In the genomic region with DNA sequence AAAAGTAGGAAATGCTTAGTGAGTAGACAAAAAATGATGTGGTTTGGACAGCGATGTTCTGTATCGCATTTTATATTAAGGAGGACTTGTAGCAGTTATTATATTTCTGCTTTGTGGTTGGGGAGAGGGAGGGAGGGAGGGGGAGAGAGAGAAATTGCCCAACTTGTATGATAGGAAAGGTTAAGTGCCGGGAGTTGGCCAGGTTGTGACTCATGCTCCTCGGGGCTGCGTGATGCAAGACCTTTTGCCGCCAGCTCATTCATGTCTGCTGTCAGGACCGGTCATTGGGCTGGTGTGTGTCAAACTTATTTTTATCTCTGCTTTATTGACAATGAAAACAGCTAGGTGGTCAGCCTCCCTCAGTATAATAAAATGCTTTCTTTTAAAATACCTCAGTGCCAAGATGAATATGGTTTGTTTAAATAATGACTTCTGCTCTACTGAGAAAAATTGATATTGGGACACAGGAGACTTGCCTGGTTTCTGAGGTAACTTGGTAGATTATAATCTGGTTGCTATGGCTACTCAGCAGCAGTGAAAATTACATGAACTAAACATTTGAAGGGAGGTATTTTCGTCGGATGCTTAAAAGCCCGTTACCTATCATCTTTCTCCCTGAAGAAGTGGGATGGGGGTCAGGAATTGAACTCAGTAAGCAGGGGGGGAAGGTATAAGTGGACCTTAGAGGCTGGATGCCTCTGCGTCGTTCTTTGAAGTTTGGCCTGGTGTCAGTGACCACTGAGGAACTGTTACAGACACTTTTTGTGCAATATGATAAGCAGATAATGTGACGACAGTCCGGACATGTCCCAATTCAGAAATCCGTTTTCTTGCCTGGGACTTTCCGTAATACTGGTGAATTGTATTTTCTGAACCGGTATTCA, we compare ENCODE assay signal across 8 cellular contexts.
A peak's percentile ranks its signal among the peaks of the same experiment; 100 is the strongest.
DNase-seq lines count a peak whose midpoint lies in the region; ATAC-seq, FAIRE-seq and TF ChIP-seq lines count a peak whose summit lies in the region.

No MANE protein-coding gene starts in this region.

- no peak for TF ChIP-seq POLR2A in gastroesophageal sphincter (IDR thresholded peaks at IDR 0.05)

- peaks cover 95% of the 10 kb centered on the region for H3K79me2 ChIP-seq in GM23248 (ENCODE audit: insufficient read depth)

- H3K4me3 ChIP-seq in GM23248 (no peak overlapping the region), gastroesophageal sphincter (no peak overlapping the region)

- H3K27ac ChIP-seq in GM23248, result peak overlapping the region; percentile 97
- peak overlapping the region; percentile 32 to 81 (median 78) for H3K27ac ChIP-seq in gastroesophageal sphincter

- H3K4me1 ChIP-seq in GM23248 (ENCODE audit: insufficient read depth) (peaks cover 70% of the 10 kb centered on the region), gastroesophageal sphincter (peaks cover 23 to 77% (median 25%) of the 10 kb centered on the region in 3 donors)

- peaks cover 75% of the 10 kb centered on the region for H3F3A ChIP-seq in GM23248 (ENCODE audit: insufficient read depth)

- 0 out of 2 replicates have a peak, but pooled peaks cover 4% of the 10 kb centered on the region for H4K20me1 ChIP-seq in GM23248 (ENCODE audit: insufficient read depth)

- peak overlapping the region; percentile 80 for H3K9ac ChIP-seq in GM23248

- no peak for TF ChIP-seq EP300 in gastroesophageal sphincter (IDR thresholded peaks at IDR 0.05)

- WGBS in GM23248 (ENCODE audit: low coverage in 1 of 2, low lambda C conversion rate in 2 of 2, missing lambda C conversion rate in 2 of 2), 2 experiments, result 24% methylated on average over 17 of the region's 17 CpGs
- WGBS in gastroesophageal sphincter (ENCODE audit: low coverage in 1 of 2), 2 donors, result 40 to 52% methylated on average over 15 to 16 of the region's 17 CpGs

- in situ Hi-C loops in GM23248 (cut with MboI), result no loop called here

- DNase-seq in GM23248, result peak; percentile 98
- DNase-seq in RCC 7860 (ENCODE audit: low spot score), result peak; percentile 98
- peak; percentile 86 for DNase-seq in activated effector memory CD4-positive, alpha-beta T cell treated with anti-CD3 and anti-CD28 coated beads, Interleukin-2, amount 50 U/mL, for 16 hours
- peak; percentile 93 for DNase-seq in pulmonary artery endothelial cell (ENCODE audit: low read depth, low spot score)
- no peak for DNase-seq in midbrain (lab: John Stamatoyannopoulos, UW)

- no peaks in the 10 kb centered on the region for H3K27me3 ChIP-seq in GM23248 (replicated peaks; ENCODE audit: insufficient read depth)
- no peaks in the 10 kb centered on the region for H3K27me3 ChIP-seq in gastroesophageal sphincter

- no peak for TF ChIP-seq CTCF in gastroesophageal sphincter (IDR thresholded peaks at IDR 0.05)

- H2AFZ ChIP-seq in GM23248, result no peak overlapping the region

- H3K36me3 ChIP-seq in GM23248 (ENCODE audit: low read depth), result peaks cover 16% of the 10 kb centered on the region
- H3K36me3 ChIP-seq in gastroesophageal sphincter, result no peaks in the 10 kb centered on the region

- no peak for FAIRE-seq in RCC 7860 (lab: Jason Lieb, UNC)

- H3K4me2 ChIP-seq in GM23248 (ENCODE audit: unreplicated experiment), result peak overlapping the region; percentile 47

- ATAC-seq in gastroesophageal sphincter (peak; percentile 89), GM21447 (IDR thresholded peaks at IDR 0.05; ENCODE audit: unreplicated experiment) (no peak), GM18519 (IDR thresholded peaks at IDR 0.05; ENCODE audit: low FRiP score, unreplicated experiment) (no peak)

- H3K9me3 ChIP-seq in GM23248 (ENCODE audit: low read depth) (no peaks in the 10 kb centered on the region), gastroesophageal sphincter (no peaks in the 10 kb centered on the region)

- no peaks in the 10 kb centered on the region for H3K9me2 ChIP-seq in GM23248 (ENCODE audit: insufficient read depth)
